Comparison of ENCODE assay signal across 15 cellular contexts in genomic region chr16:50334106-50334975, GRCh38. TPM values are rescaled to one million over a fixed set of nuclear protein-coding genes. Genes with fewer than 3 reads are reported as not detected.
DNase-seq lines count a peak whose midpoint lies in the region; ATAC-seq and TF ChIP-seq lines count a peak whose summit lies in the region.
"Had no signal": no experiment of that assay in that cellular context is flagged by ENCODE, and none has a peak within 500 bp of the region (broad histone marks: within the 10 kb centered on the region; RNA-seq: fewer than 3 reads in every experiment).

No MANE protein-coding gene starts in this region.

- peak overlapping the region; percentile 45 for H4K8ac ChIP-seq in mesenchymal stem cell (ENCODE audit: low read length)

- no peak overlapping the region for H2BK5ac ChIP-seq in mesenchymal stem cell (ENCODE audit: low read depth, low read length, poor library complexity, severe bottlenecking)

- H3K4me3 ChIP-seq in mesenchymal stem cell (ENCODE audit: insufficient read depth in 1 of 2, low read depth in 1 of 2, low read length in 2 of 2) (no peak overlapping the region), transverse colon (no peak overlapping the region), smooth muscle cell (no peak overlapping the region)

- CTCF ChIA-PET in activated naive CD4-positive, alpha-beta T cell treated with anti-CD3 and anti-CD28 coated beads for 36 hours (lab: Charles Lee) = no interaction called here

- in situ Hi-C loops in transverse colon (cut with MboI; ENCODE audit: low pct_ligation_motif_present in 1 of 4, low pct_unique_long_range_greater_than_20kb in 1 of 4, low sequenced_read_pairs in 3 of 4) = no loop called here

- H3K18ac ChIP-seq in mesenchymal stem cell (ENCODE audit: low read depth in 1 of 2, low read length in 2 of 2) = peak overlapping the region; percentile 5 to 52

- H3K4ac ChIP-seq in mesenchymal stem cell (ENCODE audit: low read depth in 1 of 2, low read length in 2 of 2) = no peak overlapping the region

- H3K9me3 Mint-ChIP-seq in activated naive CD4-positive, alpha-beta T cell treated with anti-CD3 and anti-CD28 coated beads for 36 hours = no peaks in the 10 kb centered on the region
- no peaks in the 10 kb centered on the region for H3K9me3 Mint-ChIP-seq in activated T-helper 17 cell treated with anti-CD3 and anti-CD28 coated beads, Interleukin-2, amount 50 U/mL, for 72 hours

- H3K79me1 ChIP-seq in mesenchymal stem cell (replicated peaks; ENCODE audit: low read length, poor library complexity, severe bottlenecking) = peaks cover 6% of the 10 kb centered on the region

- no peak overlapping the region for H3K9ac ChIP-seq in mesenchymal stem cell (ENCODE audit: low read length)
- H3K9ac ChIP-seq in smooth muscle cell (ENCODE audit: low read depth) = no peak overlapping the region

- no peak overlapping the region for H2BK12ac ChIP-seq in mesenchymal stem cell (ENCODE audit: low read length in 2 of 2)

- no peaks in the 10 kb centered on the region for H3K27me3 ChIP-seq in mesenchymal stem cell (ENCODE audit: control insufficient read depth in 1 of 2, insufficient read depth in 1 of 2, low read length in 2 of 2)
- H3K27me3 ChIP-seq in transverse colon = no peaks in the 10 kb centered on the region
- no peaks in the 10 kb centered on the region for H3K27me3 ChIP-seq in smooth muscle cell (ENCODE audit: low read depth)

- H3K36me3 ChIP-seq in mesenchymal stem cell (ENCODE audit: control insufficient read depth in 1 of 2, insufficient read depth in 2 of 2, low read depth in 1 of 2, low read length in 2 of 2) (peaks cover 6 to 63% of the 10 kb centered on the region in 2 experiments), transverse colon (peaks cover 0 to 12% (median 3%) of the 10 kb centered on the region in 4 donors), smooth muscle cell (ENCODE audit: low read depth) (peaks cover 5% of the 10 kb centered on the region)

- H3K27ac Mint-ChIP-seq in activated naive CD4-positive, alpha-beta T cell treated with anti-CD3 and anti-CD28 coated beads for 36 hours = peak overlapping the region; percentile 96
- peak overlapping the region; percentile 95 for H3K27ac Mint-ChIP-seq in activated T-helper 17 cell treated with anti-CD3 and anti-CD28 coated beads, Interleukin-2, amount 50 U/mL, for 72 hours

- no peak for TF ChIP-seq CTCF in transverse colon (IDR thresholded peaks at IDR 0.05)
- TF ChIP-seq CTCF in smooth muscle cell (IDR thresholded peaks at IDR 0.05; ENCODE audit: borderline replicate concordance, insufficient read depth, poor library complexity, severe bottlenecking) = no peak

- no peak for TF ChIP-seq POLR2A in transverse colon (IDR thresholded peaks at IDR 0.05)

- H4K20me1 ChIP-seq in smooth muscle cell (ENCODE audit: low read depth) = peaks cover 34% of the 10 kb centered on the region

- intact Hi-C loops in activated naive CD4-positive, alpha-beta T cell treated with anti-CD3 and anti-CD28 coated beads for 36 hours (cut with micrococcal nuclease) = loop anchor here (10.0 kb wide), 1 partner anchor 1970 kb away; no protein-coding TSS in a partner anchor
- intact Hi-C loops in transverse colon (cut with DNase I; ENCODE audit: low total_unique reads) = no loop called here

- H3K23ac ChIP-seq in mesenchymal stem cell (ENCODE audit: low read length in 2 of 2) = no peak overlapping the region

- no peak for ATAC-seq in activated T-helper 17 cell treated with anti-CD3 and anti-CD28 coated beads, Interleukin-2, amount 50 U/mL, for 72 hours (replicated peaks)
- ATAC-seq in GM21619 (IDR thresholded peaks at IDR 0.05; ENCODE audit: unreplicated experiment) = no peak
- ATAC-seq in HG02884 (IDR thresholded peaks at IDR 0.05; ENCODE audit: unreplicated experiment) = no peak
- ATAC-seq: left ventricle myocardium superior had no signal

- peak overlapping the region; percentile 82 for H4K91ac ChIP-seq in mesenchymal stem cell (ENCODE audit: low read length)

- H3K27me3 Mint-ChIP-seq in activated naive CD4-positive, alpha-beta T cell treated with anti-CD3 and anti-CD28 coated beads for 36 hours (ENCODE audit: low read depth) = no peaks in the 10 kb centered on the region
- H3K27me3 Mint-ChIP-seq in activated T-helper 17 cell treated with anti-CD3 and anti-CD28 coated beads, Interleukin-2, amount 50 U/mL, for 72 hours = no peaks in the 10 kb centered on the region

- no peak overlapping the region for H2AK5ac ChIP-seq in mesenchymal stem cell (ENCODE audit: low read length, severe bottlenecking)

- H2AFZ ChIP-seq in mesenchymal stem cell (ENCODE audit: low read depth, low read length) = no peak overlapping the region
- no peak overlapping the region for H2AFZ ChIP-seq in smooth muscle cell (ENCODE audit: low read depth)

- no peak overlapping the region for H2BK120ac ChIP-seq in mesenchymal stem cell (ENCODE audit: low read depth, low read length)

- no peak for DNase-seq in activated naive CD4-positive, alpha-beta T cell treated with anti-CD3 and anti-CD28 coated beads for 36 hours
- no peak for DNase-seq in activated naive CD4-positive, alpha-beta T cell treated with anti-CD3 and anti-CD28 coated beads, Interleukin-2, amount 50 U/mL, for 16 hours
- no peak for DNase-seq in mesenchymal stem cell
- DNase-seq in transverse colon = no peak
- DNase-seq in smooth muscle cell (lab: John Stamatoyannopoulos, UW; ENCODE audit: unreplicated experiment) = no peak
- DNase-seq: amniotic stem cell, hippocampal formation, left ventricle myocardium superior, NCI-H1930, NCI-H69, small intestine, T-helper 9 cell had no signal

- no peak overlapping the region for H3K4me3 Mint-ChIP-seq in activated naive CD4-positive, alpha-beta T cell treated with anti-CD3 and anti-CD28 coated beads for 36 hours
- peak overlapping the region; percentile 68 for H3K4me3 Mint-ChIP-seq in activated T-helper 17 cell treated with anti-CD3 and anti-CD28 coated beads, Interleukin-2, amount 50 U/mL, for 72 hours

- WGBS in mesenchymal stem cell = 96% methylated on average over 11 of the region's 14 CpGs
- WGBS in transverse colon (ENCODE audit: low coverage in 1 of 2), 2 donors = 67 to 75% methylated on average over 8 to 14 of the region's 14 CpGs
- 91% methylated on average over 14 of the region's 14 CpGs for WGBS in smooth muscle cell (ENCODE audit: low lambda C conversion rate)

- peaks cover 13% of the 10 kb centered on the region for H3F3A ChIP-seq in smooth muscle cell (ENCODE audit: low read depth)

- H3K14ac ChIP-seq in mesenchymal stem cell (ENCODE audit: low read length in 2 of 2) = no peak overlapping the region

- H3K9me3 ChIP-seq in mesenchymal stem cell (ENCODE audit: control insufficient read depth, low read length) (no peaks in the 10 kb centered on the region), transverse colon (no peaks in the 10 kb centered on the region), smooth muscle cell (replicated peaks; ENCODE audit: low read depth) (no peaks in the 10 kb centered on the region)

- TF ChIP-seq EP300 in transverse colon (IDR thresholded peaks at IDR 0.05; ENCODE audit: low read depth) = no peak

- H3K36me3 Mint-ChIP-seq in activated naive CD4-positive, alpha-beta T cell treated with anti-CD3 and anti-CD28 coated beads for 36 hours (ENCODE audit: low read depth) = peaks cover 39% of the 10 kb centered on the region
- H3K36me3 Mint-ChIP-seq in activated T-helper 17 cell treated with anti-CD3 and anti-CD28 coated beads, Interleukin-2, amount 50 U/mL, for 72 hours (ENCODE audit: low read depth) = peaks cover 92% of the 10 kb centered on the region

- H3K4me1 Mint-ChIP-seq in activated naive CD4-positive, alpha-beta T cell treated with anti-CD3 and anti-CD28 coated beads for 36 hours (ENCODE audit: low read depth) = peaks cover 71% of the 10 kb centered on the region
- peaks cover 54% of the 10 kb centered on the region for H3K4me1 Mint-ChIP-seq in activated T-helper 17 cell treated with anti-CD3 and anti-CD28 coated beads, Interleukin-2, amount 50 U/mL, for 72 hours

- H3K4me1 ChIP-seq in mesenchymal stem cell (ENCODE audit: control insufficient read depth, insufficient read depth, low read depth, low read length) (peaks cover 5% of the 10 kb centered on the region), transverse colon (peaks cover 0 to 23% (median 0%) of the 10 kb centered on the region in 4 donors), smooth muscle cell (ENCODE audit: low read depth) (peaks cover 12% of the 10 kb centered on the region)

- H3K79me2 ChIP-seq in smooth muscle cell (ENCODE audit: low read depth) = peaks cover 17% of the 10 kb centered on the region

- H3K27ac ChIP-seq in mesenchymal stem cell (ENCODE audit: low read length, poor library complexity, severe bottlenecking) (no peak overlapping the region), transverse colon (peak overlapping the region in 3 of 4 donors; percentile 52 to 69 (median 58)), smooth muscle cell (ENCODE audit: low read depth) (no peak overlapping the region)

- no peak overlapping the region for H2BK15ac ChIP-seq in mesenchymal stem cell (ENCODE audit: low read depth, poor library complexity, severe bottlenecking)

- no peak overlapping the region for H3K4me2 ChIP-seq in mesenchymal stem cell (ENCODE audit: low read length, poor library complexity, severe bottlenecking)
- H3K4me2 ChIP-seq in smooth muscle cell = no peak overlapping the region

RNA-seq across cellular contexts. Expression of gene BRD7, which starts 34.4 kb away (rescaled TPM):
- total RNA-seq in activated naive CD4-positive, alpha-beta T cell treated with anti-CD3 and anti-CD28 coated beads for 36 hours = 100 to 1,000 TPM in 1 of 2 experiments, 10 to 100 TPM in 1; 96.7 to 101 TPM
- total RNA-seq in activated T-helper 17 cell treated with anti-CD3 and anti-CD28 coated beads, Interleukin-2, amount 50 U/mL, for 72 hours = 10 to 100 TPM; 53.5 to 63.9 TPM
- 60.1 TPM for polyA plus RNA-seq in mesenchymal stem cell (2013, experiment 1 of 2)
- 63.9 TPM for polyA plus RNA-seq in mesenchymal stem cell (2013, experiment 2 of 2)
- total RNA-seq in transverse colon (10 to 100 TPM; 29.9 to 58.0 (median 38.5) TPM), smooth muscle cell (37.2 and 40.4 TPM in 2 replicates)
- 33.9 and 36.2 TPM in 2 replicates for polyA plus RNA-seq in smooth muscle cell

Comparison
In these comparisons a context has a peak if more than half of its experiments do, and no peak if none do; other contexts are left out.
1. H3K27ac ChIP-seq: peak in transverse colon (3 of 4); none in mesenchymal stem cell (single experiment) and smooth muscle cell (single experiment).